ENCODE assay signal across 8 cellular contexts in genomic region chr13:32969516-32969941, GRCh38. TPM values are rescaled to one million over a fixed set of nuclear protein-coding genes. Genes with fewer than 3 reads are reported as not detected.
A peak's percentile ranks its signal among the peaks of the same experiment; 100 is the strongest.
DNase-seq lines count a peak whose midpoint lies in the region; ATAC-seq lines count a peak whose summit lies in the region.

No MANE protein-coding gene starts in this region.

- H3K27ac ChIP-seq in ACC112 (ENCODE audit: low read depth, low read length) = peak overlapping the region; percentile 1
- H3K27ac ChIP-seq in SK-N-MC = peak overlapping the region; percentile 71; the same call in 1 of the 2 replicates
- peak overlapping the region; percentile 27 for H3K27ac ChIP-seq in layer of hippocampus (ENCODE audit: low read depth, low read length)

- H3K9me3 Mint-ChIP-seq in naive thymus-derived CD8-positive, alpha-beta T cell = no peaks in the 10 kb centered on the region

- no peaks in the 10 kb centered on the region for H3K79me2 ChIP-seq in ACC112 (ENCODE audit: control insufficient read depth, insufficient read depth, low read length, unreplicated experiment)

- H3K4me3 Mint-ChIP-seq in naive thymus-derived CD8-positive, alpha-beta T cell = no peak overlapping the region

- peaks cover 0 to 8% (median 0%) of the 10 kb centered on the region in 5 donors for H3K27me3 Mint-ChIP-seq in naive thymus-derived CD8-positive, alpha-beta T cell

- no peaks in the 10 kb centered on the region for H3K36me3 ChIP-seq in ACC112 (ENCODE audit: insufficient read depth, low read length)
- no peaks in the 10 kb centered on the region for H3K36me3 ChIP-seq in SK-N-MC (ENCODE audit: insufficient read depth, low read length)

- no peaks in the 10 kb centered on the region for H3K36me3 Mint-ChIP-seq in naive thymus-derived CD8-positive, alpha-beta T cell

- peak; percentile 93 for ATAC-seq in GM21447 (IDR thresholded peaks at IDR 0.05; ENCODE audit: unreplicated experiment)
- no peak for ATAC-seq in esophagus mucosa
- no peak for ATAC-seq in naive thymus-derived CD8-positive, alpha-beta T cell

- H3K9me3 ChIP-seq in SK-N-MC (ENCODE audit: low read depth, low read length) = no peaks in the 10 kb centered on the region

- H3K27me3 ChIP-seq in ACC112 (ENCODE audit: insufficient read depth, low read length) (no peaks in the 10 kb centered on the region), layer of hippocampus (ENCODE audit: control insufficient read depth, insufficient read depth, low read length) (no peaks in the 10 kb centered on the region)

- DNase-seq in SK-N-MC (ENCODE audit: low read depth, low spot score) (no peak), DMS 273 (lab: John Stamatoyannopoulos, UW; ENCODE audit: unreplicated experiment) (no peak), 8988T (no peak)
- no peak for DNase-seq in naive thymus-derived CD8-positive, alpha-beta T cell

- H3K4me3 ChIP-seq in ACC112 (ENCODE audit: low read depth, low read length) = peak overlapping the region; percentile 40
- H3K4me3 ChIP-seq in SK-N-MC = no peak overlapping the region

- POLR2A ChIA-PET in naive thymus-derived CD8-positive, alpha-beta T cell (lab: Charles Lee) = no interaction called here

- H3K9ac ChIP-seq in SK-N-MC (ENCODE audit: insufficient read length) = no peak overlapping the region

- H2AFZ ChIP-seq in ACC112 (ENCODE audit: low read length, unreplicated experiment) = peak overlapping the region; percentile 73

- no peaks in the 10 kb centered on the region for H3K4me1 Mint-ChIP-seq in naive thymus-derived CD8-positive, alpha-beta T cell

- peaks cover 3% of the 10 kb centered on the region for H3K4me1 ChIP-seq in ACC112 (ENCODE audit: control insufficient read depth, insufficient read depth, low read length, unreplicated experiment)

- no peak overlapping the region for H3K27ac Mint-ChIP-seq in naive thymus-derived CD8-positive, alpha-beta T cell

RNA-seq across cellular contexts. Expression of gene KL, which starts 46.7 kb away (rescaled TPM):
- total RNA-seq in esophagus mucosa = 0.24 TPM
- under 1 TPM; 0.25 to 0.29 TPM for total RNA-seq in naive thymus-derived CD8-positive, alpha-beta T cell
- polyA plus RNA-seq in naive thymus-derived CD8-positive, alpha-beta T cell = not detected

Comparison
In these comparisons a context has a peak if more than half of its experiments do, and no peak if none do; other contexts are left out.
1. H3K27ac ChIP-seq: peak in every context shown above with its lines; median percentile 71 in SK-N-MC; 27 in layer of hippocampus; 1 in ACC112.